Comparison of ENCODE assay signal across 14 cellular contexts in genomic region chr3:99836681-99837080, GRCh38. TPM values are rescaled to one million over a fixed set of nuclear protein-coding genes. Genes with fewer than 3 reads are reported as not detected.
DNase-seq lines count a peak whose midpoint lies in the region; ATAC-seq, FAIRE-seq and TF ChIP-seq lines count a peak whose summit lies in the region.
"Had no signal": no experiment of that assay in that cellular context is flagged by ENCODE, and none has a peak within 500 bp of the region (broad histone marks: within the 10 kb centered on the region; RNA-seq: fewer than 3 reads in every experiment).

No MANE protein-coding gene starts in this region.

- no peak overlapping the region for H3K9ac ChIP-seq in GM12878 (ENCODE audit: control insufficient read depth, insufficient read depth, low read length)
- H3K9ac ChIP-seq in mesenchymal stem cell (ENCODE audit: low read length): no peak overlapping the region

- H3K23ac ChIP-seq in mesenchymal stem cell (ENCODE audit: low read length in 2 of 2): no peak overlapping the region

- FAIRE-seq in GM12878 (lab: Jason Lieb, UNC): peak; percentile 35
- FAIRE-seq: A204.1 had no signal

- H2AK5ac ChIP-seq in mesenchymal stem cell (ENCODE audit: low read length, severe bottlenecking): no peak overlapping the region

- POLR2A ChIA-PET in GM12878 (lab: Charles Lee): interaction anchor here (0.6 to 0.7 kb wide), 2 partner anchors 45 to 826 kb away, joined by 3 read pairs; no protein-coding TSS in a partner anchor

- H4K91ac ChIP-seq in mesenchymal stem cell (ENCODE audit: low read length): peak overlapping the region; percentile 21

- H3K79me1 ChIP-seq in mesenchymal stem cell (replicated peaks; ENCODE audit: low read length, poor library complexity, severe bottlenecking): peaks cover 24% of the 10 kb centered on the region

- no peaks in the 10 kb centered on the region; the same call in 1 of the 2 replicates for H3K79me2 ChIP-seq in GM12878 (ENCODE audit: control insufficient read depth, insufficient read depth, low read length)

- H3K9me3 ChIP-seq in GM12878 (replicated peaks; ENCODE audit: control insufficient read depth, insufficient read depth, low read length) (no peaks in the 10 kb centered on the region), mesenchymal stem cell (ENCODE audit: control insufficient read depth, low read length) (no peaks in the 10 kb centered on the region), gastrocnemius medialis (no peaks in the 10 kb centered on the region)

- in situ Hi-C loops in GM12878 (cut with MboI) (loop anchor here (5.0 to 10.0 kb wide), 3 partner anchors 231 to 758 kb away; no protein-coding TSS in a partner anchor), gastrocnemius medialis (cut with MboI; ENCODE audit: low sequenced_read_pairs in 4 of 4) (loop anchor here (5.0 to 25.0 kb wide), 5 partner anchors 226 to 758 kb away; no protein-coding TSS in a partner anchor)

- H2BK15ac ChIP-seq in mesenchymal stem cell (ENCODE audit: low read depth, poor library complexity, severe bottlenecking): no peak overlapping the region

- H3K4me2 ChIP-seq in GM12878 (ENCODE audit: control insufficient read depth, insufficient read depth) (no peak overlapping the region), mesenchymal stem cell (ENCODE audit: low read length, poor library complexity, severe bottlenecking) (no peak overlapping the region)

- RAD21 ChIA-PET in GM12878 (lab: Charles Lee; ENCODE audit: unreplicated experiment): interaction anchor here (1.8 kb wide), 1 partner anchor 417 kb away, joined by 10 read pairs; no protein-coding TSS in a partner anchor

- H2AFZ ChIP-seq in GM12878 (ENCODE audit: control insufficient read depth, low read depth, low read length) (no peak overlapping the region), mesenchymal stem cell (ENCODE audit: low read depth, low read length) (no peak overlapping the region)

- H3K36me3 ChIP-seq in GM12878 (ENCODE audit: control insufficient read depth in 2 of 2, insufficient read depth in 2 of 2, low read length in 1 of 2) (no peaks in the 10 kb centered on the region), mesenchymal stem cell (ENCODE audit: control insufficient read depth in 1 of 2, insufficient read depth in 2 of 2, low read depth in 1 of 2, low read length in 2 of 2) (no peaks in the 10 kb centered on the region), gastrocnemius medialis (no peaks in the 10 kb centered on the region)

- DNase-seq in GM12878 (ENCODE audit: low read depth, low spot score) (no peak), dermis microvascular lymphatic vessel endothelial cell (ENCODE audit: low read depth in 2 of 2) (peak; percentile 63 to 91), mesenchymal stem cell (no peak), gastrocnemius medialis (no peak), T1000 (lab: John Stamatoyannopoulos, UW) (no peak)
- DNase-seq: CD8-positive, alpha-beta T cell; COR-L47; DND-41; GDM1 had no signal

- H4K8ac ChIP-seq in mesenchymal stem cell (ENCODE audit: low read length): no peak overlapping the region

- TF ChIP-seq CTCF in GM12878 (IDR thresholded peaks at IDR 0.05 in 2 of 3, conservative IDR thresholded peaks at IDR 0.05 in 1 of 3; ENCODE audit: control insufficient read depth in 2 of 3, extremely low read depth in 1 of 3, insufficient read depth in 1 of 3, low read depth in 3 of 3, low read length in 3 of 3): no peak
- TF ChIP-seq CTCF in gastrocnemius medialis (IDR thresholded peaks at IDR 0.05 in 4 of 5, conservative IDR thresholded peaks at IDR 0.05 in 1 of 5): no peak

- no peak overlapping the region for H2BK5ac ChIP-seq in mesenchymal stem cell (ENCODE audit: low read depth, low read length, poor library complexity, severe bottlenecking)

- intact Hi-C loops in GM12878 (cut with micrococcal nuclease; ENCODE audit: unreplicated experiment) (no loop called here), gastrocnemius medialis (cut with DNase I; ENCODE audit: low total_unique reads) (no loop called here)

- no peak for TF ChIP-seq RAD21 in GM12878 (IDR thresholded peaks at IDR 0.05; ENCODE audit: insufficient read depth, low read depth, low read length)

- SMC1A ChIA-PET in GM12878 (lab: Charles Lee; ENCODE audit: uncharacterized antibody, unreplicated experiment): interaction anchor here (0.6 to 1.9 kb wide), 2 partner anchors 418 to 646 kb away, joined by 3 to 7 read pairs; no protein-coding TSS in a partner anchor

- no peak overlapping the region for H3K14ac ChIP-seq in mesenchymal stem cell (ENCODE audit: low read length in 2 of 2)

- 78% methylated on average over 3 of the region's 3 CpGs for WGBS in GM12878 (ENCODE audit: insufficient coverage, insufficient replicate concordance, low lambda C conversion rate, missing lambda C conversion rate)
- 100% methylated on average over 1 of the region's 3 CpGs for WGBS in mesenchymal stem cell

- no peak for TF ChIP-seq EP300 in GM12878 (IDR thresholded peaks at IDR 0.05; ENCODE audit: borderline replicate concordance in 1 of 2, control insufficient read depth in 1 of 2, low read depth in 2 of 2, low read length in 2 of 2)

- no peak for TF ChIP-seq POLR2A in GM12878 (IDR thresholded peaks at IDR 0.05; ENCODE audit: low read depth, low read length)
- TF ChIP-seq POLR2A in gastrocnemius medialis (IDR thresholded peaks at IDR 0.05): no peak

- ATAC-seq in GM12878: no peak
- ATAC-seq in gastrocnemius medialis: no peak
- ATAC-seq in HG02938 (IDR thresholded peaks at IDR 0.05; ENCODE audit: unreplicated experiment): no peak
- ATAC-seq in GM21528 (IDR thresholded peaks at IDR 0.05; ENCODE audit: low FRiP score, unreplicated experiment): no peak
- ATAC-seq: CD8-positive, alpha-beta T cell; HCT116 had no signal

- no peak overlapping the region for H3K27ac ChIP-seq in GM12878 (ENCODE audit: control insufficient read depth, insufficient read depth)
- no peak overlapping the region for H3K27ac ChIP-seq in mesenchymal stem cell (ENCODE audit: low read length, poor library complexity, severe bottlenecking)
- peak overlapping the region; percentile 1 to 39 (median 22) for H3K27ac ChIP-seq in gastrocnemius medialis
- H3K27ac ChIP-seq: HL-60 had no signal

- H4K20me1 ChIP-seq in GM12878 (ENCODE audit: control insufficient read depth, insufficient read depth): no peaks in the 10 kb centered on the region

- H3K4me1 ChIP-seq in GM12878 (ENCODE audit: control insufficient read depth, insufficient read depth, low read length) (peaks cover 4% of the 10 kb centered on the region; the same call in 1 of the 2 replicates), mesenchymal stem cell (ENCODE audit: control insufficient read depth, insufficient read depth, low read depth, low read length) (no peaks in the 10 kb centered on the region), gastrocnemius medialis (peaks cover 7 to 12% of the 10 kb centered on the region in 2 donors)

- H3K27me3 ChIP-seq in GM12878 (replicated peaks in 1 of 2; ENCODE audit: control insufficient read depth in 2 of 2, insufficient read depth in 2 of 2, low read length in 1 of 2) (no peaks in the 10 kb centered on the region), mesenchymal stem cell (ENCODE audit: control insufficient read depth in 1 of 2, insufficient read depth in 1 of 2, low read length in 2 of 2) (no peaks in the 10 kb centered on the region), gastrocnemius medialis (no peaks in the 10 kb centered on the region)

- H3K4ac ChIP-seq in mesenchymal stem cell (ENCODE audit: low read depth in 1 of 2, low read length in 2 of 2): no peak overlapping the region

- no peak overlapping the region for H2BK120ac ChIP-seq in mesenchymal stem cell (ENCODE audit: low read depth, low read length)

- CTCF ChIA-PET in GM12878 (lab: Yijun Ruan, JAX): interaction anchor here (0.6 to 3.4 kb wide), 4 partner anchors 37 to 1005 kb away, joined by 3 to 16 read pairs (median 4); no protein-coding TSS in a partner anchor

- no TSS peak for BruUV-seq in GM12878 (replicated peaks; lab: Mats Ljungman, UMichigan)

- H3K18ac ChIP-seq in mesenchymal stem cell (ENCODE audit: low read depth in 1 of 2, low read length in 2 of 2): no peak overlapping the region

- no peak overlapping the region for H2BK12ac ChIP-seq in mesenchymal stem cell (ENCODE audit: low read length in 2 of 2)

- no peak overlapping the region for H3K4me3 ChIP-seq in GM12878
- no peak overlapping the region for H3K4me3 ChIP-seq in mesenchymal stem cell (ENCODE audit: insufficient read depth in 1 of 2, low read depth in 1 of 2, low read length in 2 of 2)
- no peak overlapping the region for H3K4me3 ChIP-seq in gastrocnemius medialis

TF ChIP-seq in GM12878, 131 proteins besides CTCF, POLR2A, EP300 and RAD21 (continues in another document):
- TF ChIP-seq NFYA (IDR thresholded peaks at IDR 0.05; ENCODE audit: borderline replicate concordance, low read depth, low read length): no peak
- no peak for TF ChIP-seq EGR1 (IDR thresholded peaks at IDR 0.05; ENCODE audit: borderline replicate concordance in 1 of 2, low read depth in 2 of 2, low read length in 2 of 2)
- TF ChIP-seq ZNF207 (IDR thresholded peaks at IDR 0.05; ENCODE audit: borderline replicate concordance): no peak
- TF ChIP-seq ZNF274 (IDR thresholded peaks at IDR 0.05; ENCODE audit: insufficient read depth, insufficient read length): no peak
- no peak for TF ChIP-seq CEBPB (IDR thresholded peaks at IDR 0.05; ENCODE audit: borderline replicate concordance in 1 of 2, low read depth in 2 of 2, low read length in 2 of 2)
- TF ChIP-seq NRF1 (conservative IDR thresholded peaks at IDR 0.05; ENCODE audit: low read depth, low read length): no peak

RNA-seq across cellular contexts. Expression of gene CMSS1, which starts 19.0 kb away (rescaled TPM):
- 35.1 and 37.3 TPM in 2 replicates for total RNA-seq in GM12878 (2013; cell fraction: nucleolus; rRNA removed)
- total RNA-seq in GM12878 (2014; rRNA removed) (31.0 and 42.1 TPM in 2 replicates), GM12878 (2014; rRNA removed; fragmentation: Illumina TruSeq; extraction: Trizol) (52.8 and 58.5 TPM in 2 replicates), GM12878 (2021) (71.7 and 77.3 TPM in 2 replicates), dermis microvascular lymphatic vessel endothelial cell (5.9 and 7.7 TPM in 2 replicates), gastrocnemius medialis (10 to 100 TPM; 23.2 to 89.5 (median 67.6) TPM)
- 16.5 TPM for polyA plus RNA-seq in GM12878 (2011; ENCODE audit: low read depth)
- polyA plus RNA-seq in GM12878 (2011; rRNA removed) (40.2 and 59.3 TPM in 2 replicates), GM12878 (2014; fragmentation: Illumina TruSeq; extraction: Trizol) (62.8 and 71.3 TPM in 2 replicates), GM12878 (2014; fragmentation: Nextera tagmentation; extraction: Ambion mirVana) (100 to 1,000 TPM in 1 of 2 experiments, 10 to 100 TPM in 1; 77.8 to 118 TPM), GM12878 (2014; rRNA removed) (37.9 and 44.3 TPM in 2 replicates), GM12878 (2016; fragmentation: Nextera tagmentation; extraction: Ambion mirVana) (100 to 1,000 TPM in 1 of 2 experiments, 10 to 100 TPM in 1; 86.2 to 101 TPM)
- 8.2 and 11.3 TPM in 2 replicates for polyA plus RNA-seq in GM12878 (2011; cell fraction: cytosol; rRNA removed)
- polyA plus RNA-seq in GM12878 (2011; cell fraction: nucleus; rRNA removed): 9.9 and 11.1 TPM in 2 replicates
- polyA plus RNA-seq in GM12878 (2012): 26.3 and 35.6 TPM in 2 replicates
- polyA minus RNA-seq in GM12878 (2011; rRNA and poly(A)+ RNA removed): 8.4 and 12.8 TPM in 2 replicates
- polyA minus RNA-seq in GM12878 (2011; cell fraction: cytosol; rRNA and poly(A)+ RNA removed): 17.9 and 20.5 TPM in 2 replicates
- polyA minus RNA-seq in GM12878 (2011; cell fraction: nucleus; rRNA and poly(A)+ RNA removed): 10.0 and 26.8 TPM in 2 replicates
- polyA plus RNA-seq in mesenchymal stem cell (2013, experiment 1 of 2): 11.1 TPM
- 12.6 TPM for polyA plus RNA-seq in mesenchymal stem cell (2013, experiment 2 of 2)

Comparison
In these comparisons a context has a peak if more than half of its experiments do, and no peak if none do; other contexts are left out.
1. DNase-seq: peak in dermis microvascular lymphatic vessel endothelial cell (2 of 2); none in GM12878 (single experiment), mesenchymal stem cell (single experiment), gastrocnemius medialis (0 of 2) and T1000 (single experiment).
2. H3K27ac ChIP-seq: peak in gastrocnemius medialis (4 of 4); none in GM12878 (single experiment) and mesenchymal stem cell (single experiment).